3 cellular contexts compared by ENCODE assay signal in genomic region chr21:33729139-33729538, GRCh38.
A peak's percentile ranks its signal among the peaks of the same experiment; 100 is the strongest.
TF ChIP-seq lines count a peak whose summit lies in the region.

No MANE protein-coding gene starts in this region.

TF ChIP-seq in WTC11, 78 proteins besides CTCF, POLR2A, EP300 and RAD21:
- TF ChIP-seq GTF2I (CRISPR knock-in tag; conservative IDR thresholded peaks at IDR 0.05) (0 out of 2 replicates have a peak, but pooled peaks have one; percentile 12), ZNF121 (CRISPR knock-in tag; IDR thresholded peaks at IDR 0.05) (peak; percentile 98)

TF ChIP-seq in K562, 482 proteins besides CTCF, POLR2A, EP300 and RAD21:
- TF ChIP-seq ZNF121 (CRISPR knock-in tag; conservative IDR thresholded peaks at IDR 0.05), result peak; percentile 17; the same call in 1 of the 2 replicates

TF ChIP-seq in HepG2, 621 proteins besides CTCF, POLR2A, EP300 and RAD21:
- peak; percentile 43 for TF ChIP-seq ZNF121 (CRISPR knock-in tag; IDR thresholded peaks at IDR 0.05)
